In the genomic region with DNA sequence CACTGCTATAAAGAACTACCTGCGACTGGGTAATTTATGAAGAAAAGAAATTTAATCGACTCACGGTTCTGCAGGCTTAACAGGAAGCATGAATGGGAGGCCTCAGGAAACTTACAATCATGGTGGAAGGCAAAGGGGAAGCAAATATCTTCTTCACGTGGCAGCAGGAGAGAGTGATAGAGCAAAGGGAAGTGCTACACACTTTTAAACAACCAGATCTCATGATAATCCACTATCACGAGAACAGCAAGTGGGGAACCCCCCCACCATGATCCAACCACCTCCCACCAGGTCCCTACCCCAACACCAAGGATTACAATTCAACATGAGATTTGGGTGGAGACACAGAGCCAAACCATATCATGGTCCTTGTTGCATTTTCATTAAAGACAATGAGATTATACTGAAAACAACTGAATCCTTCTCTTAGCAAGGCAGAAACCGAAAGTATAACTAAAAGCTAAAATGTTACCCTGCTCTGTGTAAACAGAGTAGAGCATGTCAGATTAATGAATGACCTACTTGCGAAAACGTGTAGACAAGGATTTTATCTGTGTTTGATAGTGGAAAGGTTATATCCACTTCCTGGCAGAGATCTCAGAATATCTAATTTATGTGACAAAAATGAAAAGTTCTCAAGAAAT, we compare ENCODE assay signal across 8 cellular contexts.
DNase-seq lines count a peak whose midpoint lies in the region; ATAC-seq and TF ChIP-seq lines count a peak whose summit lies in the region.
"Had no signal": no experiment of that assay in that cellular context is flagged by ENCODE, and none has a peak within 500 bp of the region (broad histone marks: within the 10 kb centered on the region; RNA-seq: fewer than 3 reads in every experiment).

No MANE protein-coding gene starts in this region.

- H3K4me3 ChIP-seq in adipocyte (ENCODE audit: low read length) (peak overlapping the region; percentile 63), parathyroid adenoma (ENCODE audit: low read depth, low read length) (no peak overlapping the region)
- H3K4me3 ChIP-seq: SJSA1 had no signal

- peak overlapping the region; percentile 39 for H3K4me2 ChIP-seq in parathyroid adenoma (ENCODE audit: low read length)

- H3K27me3 ChIP-seq in adipocyte (replicated peaks; ENCODE audit: control insufficient read depth, insufficient read depth, low read length) (no peaks in the 10 kb centered on the region), parathyroid adenoma (ENCODE audit: control insufficient read depth, insufficient read depth, low read length) (no peaks in the 10 kb centered on the region)

- DNase-seq in adipocyte (ENCODE audit: low read depth): peak; percentile 28
- no peak for DNase-seq in stimulated activated naive CD4-positive, alpha-beta T cell treated with Interleukin-2 at 50 U/mL for 16 hours (lab: John Stamatoyannopoulos, UW)
- no peak for DNase-seq in islet precursor cell
- DNase-seq in NCI-H2196 (lab: John Stamatoyannopoulos, UW; ENCODE audit: unreplicated experiment): no peak

- ATAC-seq in GM19023 (IDR thresholded peaks at IDR 0.05; ENCODE audit: unreplicated experiment) (peak; percentile 84), HG02938 (IDR thresholded peaks at IDR 0.05; ENCODE audit: unreplicated experiment) (peak; percentile 72)

- H3K9ac ChIP-seq in adipocyte (ENCODE audit: low read length): peak overlapping the region; percentile 4
- no peak overlapping the region for H3K9ac ChIP-seq in parathyroid adenoma

- no peaks in the 10 kb centered on the region for H3K9me3 ChIP-seq in adipocyte (ENCODE audit: control insufficient read depth, low read length)
- H3K9me3 ChIP-seq in parathyroid adenoma (ENCODE audit: control insufficient read depth, low read length): no peaks in the 10 kb centered on the region
- H3K9me3 ChIP-seq: SJSA1 had no signal

- no peaks in the 10 kb centered on the region for H3K4me1 ChIP-seq in adipocyte (ENCODE audit: control insufficient read depth, insufficient read depth, low read length)
- H3K4me1 ChIP-seq in parathyroid adenoma: peaks cover 9% of the 10 kb centered on the region
- H3K4me1 ChIP-seq: SJSA1 had no signal

- TF ChIP-seq CTCF in parathyroid adenoma (IDR thresholded peaks at IDR 0.05): no peak

- H3K79me2 ChIP-seq in parathyroid adenoma: no peaks in the 10 kb centered on the region

- H3K36me3 ChIP-seq in adipocyte (ENCODE audit: control insufficient read depth, insufficient read depth, low read length, severe bottlenecking) (no peaks in the 10 kb centered on the region), parathyroid adenoma (ENCODE audit: control insufficient read depth, insufficient read depth, low read length) (no peaks in the 10 kb centered on the region)
- H3K36me3 ChIP-seq: SJSA1 had no signal

- peak overlapping the region; percentile 25 for H3K27ac ChIP-seq in parathyroid adenoma
- H3K27ac ChIP-seq: SJSA1 had no signal

- H2AFZ ChIP-seq in parathyroid adenoma: peak overlapping the region; percentile 75
